In genomic region chr2:179057737-179058136, GRCh38 we compare ENCODE assay signal across 25 cellular contexts. TPM values are rescaled to one million over a fixed set of nuclear protein-coding genes. Genes with fewer than 3 reads are reported as not detected.
DNase-seq lines count a peak whose midpoint lies in the region; ATAC-seq, FAIRE-seq and TF ChIP-seq lines count a peak whose summit lies in the region.
"Had no signal": no experiment of that assay in that cellular context is flagged by ENCODE, and none has a peak within 500 bp of the region (broad histone marks: within the 10 kb centered on the region; RNA-seq: fewer than 3 reads in every experiment).

No MANE protein-coding gene starts in this region.

- no peaks in the 10 kb centered on the region for H3K27me3 Mint-ChIP-seq in Caco-2 (ENCODE audit: insufficient read depth, unreplicated experiment)
- no peaks in the 10 kb centered on the region for H3K27me3 Mint-ChIP-seq in astrocyte (ENCODE audit: low read depth, unreplicated experiment)
- no peaks in the 10 kb centered on the region for H3K27me3 Mint-ChIP-seq in naive B cell
- H3K27me3 Mint-ChIP-seq: activated CD4-positive, alpha-beta memory T cell treated with anti-CD3 and anti-CD28 coated beads, Interleukin-2, amount 10 ng/mL, durations not matched to agents 7 days and 5 days; activated naive CD8-positive, alpha-beta T cell treated with anti-CD3 and anti-CD28 coated beads for 36 hours; CD4-positive, alpha-beta memory T cell; memory B cell; naive thymus-derived CD8-positive, alpha-beta T cell; stimulated activated naive CD8-positive, alpha-beta T cell treated with anti-CD3 and anti-CD28 coated beads, Interleukin-15, Interleukin-2, amounts not matched to agents 100 ng/mL and 50 ng/mL, for 24 hours; T-cell had no signal

- no peak overlapping the region for H3K4me2 ChIP-seq in astrocyte (ENCODE audit: low read length)

- no TSS peak for BruUV-seq in Caco-2 (replicated peaks; lab: Mats Ljungman, UMichigan)

- H3K4me3 ChIP-seq in Caco-2 (ENCODE audit: low read depth, low read length), result no peak overlapping the region
- no peak overlapping the region for H3K4me3 ChIP-seq in HUES6 (ENCODE audit: low read depth, low read length)
- no peak overlapping the region for H3K4me3 ChIP-seq in astrocyte (ENCODE audit: insufficient read depth, low read depth, low read length)
- H3K4me3 ChIP-seq: heart right ventricle, tibial artery had no signal

- peak overlapping the region; percentile 0; the same call in 1 of the 2 replicates for H3K27ac ChIP-seq in HUES6 (ENCODE audit: low read depth, low read length)
- H3K27ac ChIP-seq in astrocyte (ENCODE audit: low read depth, low read length), result no peak overlapping the region
- H3K27ac ChIP-seq: epithelial cell of prostate, tibial artery had no signal

- H3K9me3 ChIP-seq in Caco-2, result no peaks in the 10 kb centered on the region
- no peaks in the 10 kb centered on the region for H3K9me3 ChIP-seq in HUES6 (ENCODE audit: control insufficient read depth, insufficient read depth, low read depth, low read length)
- no peaks in the 10 kb centered on the region for H3K9me3 ChIP-seq in astrocyte (ENCODE audit: insufficient read depth, low read depth, low read length)
- H3K9me3 ChIP-seq: heart right ventricle, tibial artery had no signal

- H2AFZ ChIP-seq in astrocyte (ENCODE audit: low read depth, low read length), result no peak overlapping the region

- TF ChIP-seq CTCF in Caco-2 (IDR thresholded peaks at IDR 0.05; ENCODE audit: insufficient read depth in 1 of 2, low read depth in 1 of 2, low read length in 1 of 2, severe bottlenecking in 1 of 2, unreplicated experiment in 1 of 2), result no peak
- no peak for TF ChIP-seq CTCF in astrocyte (IDR thresholded peaks at IDR 0.05; ENCODE audit: insufficient read depth, low read depth, low read length)

- H3K4me3 Mint-ChIP-seq in Caco-2 (ENCODE audit: unreplicated experiment), result no peak overlapping the region
- H3K4me3 Mint-ChIP-seq in astrocyte (ENCODE audit: unreplicated experiment), result no peak overlapping the region
- H3K4me3 Mint-ChIP-seq in naive B cell, result no peak overlapping the region
- H3K4me3 Mint-ChIP-seq: activated CD4-positive, alpha-beta memory T cell treated with anti-CD3 and anti-CD28 coated beads, Interleukin-2, amount 10 ng/mL, durations not matched to agents 7 days and 5 days; activated naive CD8-positive, alpha-beta T cell treated with anti-CD3 and anti-CD28 coated beads for 36 hours; CD4-positive, alpha-beta memory T cell; naive thymus-derived CD8-positive, alpha-beta T cell; stimulated activated naive CD8-positive, alpha-beta T cell treated with anti-CD3 and anti-CD28 coated beads, Interleukin-15, Interleukin-2, amounts not matched to agents 100 ng/mL and 50 ng/mL, for 24 hours; T-cell had no signal

- H3K36me3 ChIP-seq in Caco-2 (ENCODE audit: control insufficient read depth, insufficient read depth, low read length) (no peaks in the 10 kb centered on the region; the same call in 1 of the 2 replicates), HUES6 (ENCODE audit: control insufficient read depth, insufficient read depth, low read length) (no peaks in the 10 kb centered on the region), astrocyte (ENCODE audit: insufficient read depth, low read length) (no peaks in the 10 kb centered on the region)
- H3K36me3 ChIP-seq: heart right ventricle, tibial artery had no signal

- H3K27ac Mint-ChIP-seq in Caco-2 (ENCODE audit: unreplicated experiment) (peak overlapping the region; percentile 93), astrocyte (ENCODE audit: unreplicated experiment) (peak overlapping the region; percentile 19), naive B cell (peak overlapping the region in 4 of 6 donors; percentile 26 to 88 (median 83))
- H3K27ac Mint-ChIP-seq: activated CD4-positive, alpha-beta memory T cell treated with anti-CD3 and anti-CD28 coated beads, Interleukin-2, amount 10 ng/mL, durations not matched to agents 7 days and 5 days; activated naive CD8-positive, alpha-beta T cell treated with anti-CD3 and anti-CD28 coated beads for 36 hours; CD4-positive, alpha-beta memory T cell; stimulated activated naive CD8-positive, alpha-beta T cell treated with anti-CD3 and anti-CD28 coated beads, Interleukin-15, Interleukin-2, amounts not matched to agents 100 ng/mL and 50 ng/mL, for 24 hours; T-cell had no signal

- no peak for FAIRE-seq in astrocyte (lab: Jason Lieb, UNC)

- ATAC-seq in naive B cell (ENCODE audit: low read depth in 2 of 2), result no peak
- ATAC-seq: naive thymus-derived CD8-positive, alpha-beta T cell; T-cell had no signal

- no peaks in the 10 kb centered on the region for H4K20me1 ChIP-seq in astrocyte (ENCODE audit: insufficient read depth, low read length)

- H3K36me3 Mint-ChIP-seq in Caco-2 (ENCODE audit: insufficient read depth, unreplicated experiment) (peaks cover 4% of the 10 kb centered on the region), astrocyte (ENCODE audit: low read depth, unreplicated experiment) (no peaks in the 10 kb centered on the region), naive B cell (no peaks in the 10 kb centered on the region)
- H3K36me3 Mint-ChIP-seq: activated naive CD8-positive, alpha-beta T cell treated with anti-CD3 and anti-CD28 coated beads for 36 hours; CD4-positive, alpha-beta memory T cell; memory B cell; T-cell had no signal

- no peaks in the 10 kb centered on the region for H3K27me3 ChIP-seq in Caco-2 (replicated peaks; ENCODE audit: control insufficient read depth, insufficient read depth, low read length)
- H3K27me3 ChIP-seq in HUES6 (ENCODE audit: control insufficient read depth, insufficient read depth, low read length), result no peaks in the 10 kb centered on the region
- H3K27me3 ChIP-seq in astrocyte (ENCODE audit: insufficient read depth, low read length), result no peaks in the 10 kb centered on the region
- H3K27me3 ChIP-seq: heart right ventricle, tibial artery had no signal

- H3K4me1 ChIP-seq in Caco-2, result peaks cover 26% of the 10 kb centered on the region
- peaks cover 26% of the 10 kb centered on the region for H3K4me1 ChIP-seq in HUES6 (ENCODE audit: control insufficient read depth, insufficient read depth, low read length)
- H3K4me1 ChIP-seq in astrocyte (ENCODE audit: insufficient read depth, low read length), result no peaks in the 10 kb centered on the region

- H3K9me3 Mint-ChIP-seq in Caco-2 (ENCODE audit: unreplicated experiment) (peaks cover 19% of the 10 kb centered on the region), astrocyte (ENCODE audit: unreplicated experiment) (peaks cover 2% of the 10 kb centered on the region), naive B cell (no peaks in the 10 kb centered on the region)
- H3K9me3 Mint-ChIP-seq: activated CD4-positive, alpha-beta memory T cell treated with anti-CD3 and anti-CD28 coated beads, Interleukin-2, amount 10 ng/mL, durations not matched to agents 7 days and 5 days; activated naive CD8-positive, alpha-beta T cell treated with anti-CD3 and anti-CD28 coated beads for 36 hours; stimulated activated naive CD8-positive, alpha-beta T cell treated with anti-CD3 and anti-CD28 coated beads, Interleukin-15, Interleukin-2, amounts not matched to agents 100 ng/mL and 50 ng/mL, for 24 hours; T-cell had no signal

- POLR2A ChIA-PET in Caco-2 (lab: Charles Lee), result interaction anchor here (0.9 kb wide), 1 partner anchor 8 kb away, joined by 4 read pairs; the partner anchor contains the start of gene CCDC141

- DNase-seq in Caco-2 (no peak), astrocyte (ENCODE audit: low read depth) (no peak), naive B cell (no peak), DMS53 treated with DMSO at 0.1 percent for 48 hours (lab: John Stamatoyannopoulos, UW; ENCODE audit: unreplicated experiment) (no peak), epidermal melanocyte (ENCODE audit: insufficient read length, low spot score) (no peak), DMS 273 (lab: John Stamatoyannopoulos, UW; ENCODE audit: unreplicated experiment) (no peak)
- no peak for DNase-seq in stimulated activated CD4-positive, alpha-beta T cell treated with anti-CD3 and anti-CD28 coated beads, Interleukin-4, amount 100 ng/mL, for 24 hours
- DNase-seq: activated CD4-positive, alpha-beta memory T cell treated with anti-CD3 and anti-CD28 coated beads, Interleukin-2, amount 10 ng/mL, durations not matched to agents 7 days and 5 days; activated CD4-positive, CD25-positive, alpha-beta regulatory T cell treated with anti-CD3 and anti-CD28 coated beads, Interleukin-2, amount 50 U/mL, for 72 hours; activated naive CD8-positive, alpha-beta T cell treated with anti-CD3 and anti-CD28 coated beads for 36 hours; CD4-positive, alpha-beta memory T cell; GDM1; GOT3; heart right ventricle; naive thymus-derived CD8-positive, alpha-beta T cell; NCI-H1694; NCI-H774; SIG-M5; T-cell; tibial artery had no signal

- H3K4me1 Mint-ChIP-seq in Caco-2 (ENCODE audit: low read depth, unreplicated experiment) (peaks cover 21% of the 10 kb centered on the region), astrocyte (ENCODE audit: low read depth, unreplicated experiment) (peaks cover 16% of the 10 kb centered on the region), naive B cell (peaks cover 12 to 29% (median 19%) of the 10 kb centered on the region in 3 donors)
- H3K4me1 Mint-ChIP-seq: activated CD4-positive, alpha-beta memory T cell treated with anti-CD3 and anti-CD28 coated beads, Interleukin-2, amount 10 ng/mL, durations not matched to agents 7 days and 5 days; CD4-positive, alpha-beta memory T cell had no signal

- H3K79me2 ChIP-seq in astrocyte (ENCODE audit: insufficient read depth, low read length), result no peaks in the 10 kb centered on the region

- CTCF ChIA-PET in Caco-2 (lab: Charles Lee), result no interaction called here

- no peak overlapping the region for H3K9ac ChIP-seq in HUES6 (ENCODE audit: low read length)
- no peak overlapping the region for H3K9ac ChIP-seq in astrocyte (ENCODE audit: low read length)

- intact Hi-C loops in Caco-2 (cut with micrococcal nuclease; ENCODE audit: unreplicated experiment), result loop anchor here (1.0 kb wide), 1 partner anchor 7 kb away; the partner anchor contains the start of gene CCDC141

RNA-seq across cellular contexts. Expression of gene CCDC141, which starts 7.8 kb away (rescaled TPM):
- 11.5 and 16.6 TPM in 2 replicates for total RNA-seq in Caco-2 (2022)
- total RNA-seq in astrocyte, result 0.18 TPM in 1 of 2 replicates, not detected in the other
- polyA plus RNA-seq in naive B cell (ENCODE audit: low read depth in 6 of 6), result 10 to 100 TPM in 1 of 6 donors, 1 to 10 TPM in 5; 3.3 to 20.1 (median 7.5) TPM
- total RNA-seq: fibroblast of villous mesenchyme had no signal

Comparison
In these comparisons a context has a peak if more than half of its experiments do, and no peak if none do; other contexts are left out.
1. H3K27ac Mint-ChIP-seq: peak in every context shown above with its lines; median percentile 93 in Caco-2; 83 in naive B cell; 19 in astrocyte.
2. RNA of gene CCDC141, which starts 7.8 kb away (total RNA-seq): 11.5 to 16.6 TPM in Caco-2; 0.18 TPM in astrocyte; every median in the first group is over 10 times any median in the second.